ENCODE assay signal across 8 cellular contexts in the genomic region with DNA sequence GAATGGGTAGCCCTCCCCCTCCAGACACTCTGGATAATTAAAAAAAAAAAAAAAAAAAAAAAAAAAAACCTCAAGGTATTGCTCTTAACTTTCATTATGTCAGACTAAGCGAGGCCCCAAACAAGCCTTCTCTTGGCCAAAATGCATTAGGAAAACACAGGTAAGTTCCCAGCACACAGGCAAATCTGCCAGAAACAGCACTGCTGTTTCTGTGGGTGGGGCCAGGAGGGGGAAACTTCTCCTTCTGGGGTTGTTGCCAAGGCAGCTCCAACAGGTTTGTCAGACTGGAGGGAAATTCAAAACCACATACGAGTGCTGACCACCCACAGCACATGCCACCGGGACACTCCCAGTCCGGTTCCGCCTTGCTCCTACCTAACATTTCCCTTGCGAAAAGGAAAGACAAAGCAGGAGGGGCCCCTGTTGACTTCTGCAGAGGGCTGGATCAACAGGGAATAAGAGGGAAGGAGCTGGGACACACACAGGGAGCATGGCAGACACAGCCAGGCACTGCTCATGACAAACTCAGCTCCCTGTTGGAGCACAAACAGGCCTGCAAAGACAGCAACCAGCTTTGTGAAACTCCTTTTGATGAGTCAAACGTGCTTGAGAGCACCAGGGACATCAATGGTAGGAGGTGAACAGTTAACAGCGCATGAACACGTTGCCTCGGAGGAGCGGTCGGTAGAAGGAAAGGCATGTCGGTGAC. TPM values are rescaled to one million over a fixed set of nuclear protein-coding genes. Genes with fewer than 3 reads are reported as not detected.
DNase-seq lines count a peak whose midpoint lies in the region; ATAC-seq, FAIRE-seq and TF ChIP-seq lines count a peak whose summit lies in the region.

No MANE protein-coding gene starts in this region.

- H3K4me3 ChIP-seq in OCI-LY7 (ENCODE audit: low read depth, low read length, poor library complexity, severe bottlenecking): peak overlapping the region; percentile 60
- no peak overlapping the region for H3K4me3 ChIP-seq in right cardiac atrium (ENCODE audit: low read length)
- H3K4me3 ChIP-seq in spleen: peak overlapping the region in 1 of 8 donors; percentile 59

- no peak for TF ChIP-seq CTCF in OCI-LY7 (conservative IDR thresholded peaks at IDR 0.05; ENCODE audit: low read length)
- no peak for TF ChIP-seq CTCF in spleen (IDR thresholded peaks at IDR 0.05 in 8 of 11, conservative IDR thresholded peaks at IDR 0.05 in 3 of 11)

- intact Hi-C loops in OCI-LY7 (cut with micrococcal nuclease; ENCODE audit: unreplicated experiment) (loop anchor here (1.0 kb wide), 1 partner anchor 53 kb away; no protein-coding TSS in a partner anchor), right cardiac atrium (cut with DNase I) (loop anchor here (5.0 to 10.0 kb wide), 3 partner anchors 35 to 55 kb away; partner anchors contain the start of gene MYH9 (in 3 of the 4)), spleen (cut with DNase I; ENCODE audit: low total_unique reads) (loop anchor here (10.0 kb wide), 1 partner anchor 52 kb away; the partner anchor contains the start of gene MYH9)

- POLR2A ChIA-PET in OCI-LY7 (lab: Charles Lee): interaction anchor here (0.6 to 1.3 kb wide), 2 partner anchors 39 to 119 kb away, joined by 3 to 5 read pairs; no protein-coding TSS in a partner anchor

- H3K9me2 ChIP-seq in OCI-LY7 (ENCODE audit: insufficient read depth, low read length): no peaks in the 10 kb centered on the region

- CTCF ChIA-PET in OCI-LY7 (lab: Charles Lee; ENCODE audit: unreplicated experiment): interaction anchor here (1.2 kb wide), 1 partner anchor 31 kb away, joined by 4 read pairs; no protein-coding TSS in a partner anchor

- peaks cover 50% of the 10 kb centered on the region; the same call in 1 of the 2 replicates for H3K79me2 ChIP-seq in OCI-LY7 (ENCODE audit: insufficient read depth, low read depth, low read length)

- DNase-seq in HCEC 1CT (peak; percentile 88), OCI-LY7 (ENCODE audit: low spot score) (peak; percentile 36), right cardiac atrium (peak in 1 of 3 donors; percentile 52), spleen (peak; percentile 77), H54 (ENCODE audit: insufficient read length, low spot score) (no peak), NCI-H82 (lab: John Stamatoyannopoulos, UW) (no peak)
- peak; percentile 45 for DNase-seq in activated T-helper 9 cell treated with anti-CD3 and anti-CD28 coated beads, Interleukin-2, amount 50 U/mL, for 16 hours (ENCODE audit: low read depth)

- H3K27me3 ChIP-seq in right cardiac atrium (ENCODE audit: control insufficient read depth, insufficient read depth) (no peaks in the 10 kb centered on the region), spleen (replicated peaks in 1 of 7) (no peaks in the 10 kb centered on the region)

- BruUV-seq in OCI-LY7 (replicated peaks; lab: Mats Ljungman, UMichigan): no TSS peak

- no peak for ATAC-seq in right cardiac atrium
- no peak for ATAC-seq in HG03159 (IDR thresholded peaks at IDR 0.05; ENCODE audit: unreplicated experiment)

- H3K4me2 ChIP-seq in OCI-LY7 (ENCODE audit: low read length): peak overlapping the region; percentile 87

- TF ChIP-seq POLR2A in spleen (IDR thresholded peaks at IDR 0.05): no peak
- TF ChIP-seq POLR2A in H54 (IDR thresholded peaks at IDR 0.05; ENCODE audit: low read depth, low read length): no peak

- peaks cover 85% of the 10 kb centered on the region for H3K36me3 ChIP-seq in OCI-LY7 (ENCODE audit: insufficient read depth, low read length)
- peaks cover 0 to 89% (median 53%) of the 10 kb centered on the region in 6 donors for H3K36me3 ChIP-seq in spleen

- peak overlapping the region; percentile 89 for H3K27ac ChIP-seq in OCI-LY7 (ENCODE audit: low read depth, low read length, poor library complexity, severe bottlenecking)
- peak overlapping the region; percentile 99 for H3K27ac ChIP-seq in right cardiac atrium (ENCODE audit: low read length)
- H3K27ac ChIP-seq in spleen: peak overlapping the region; percentile 89 to 97 (median 94)

- no peak for FAIRE-seq in H54 (lab: Jason Lieb, UNC)

- H3K9me3 ChIP-seq in OCI-LY7 (ENCODE audit: low read length): no peaks in the 10 kb centered on the region
- no peaks in the 10 kb centered on the region for H3K9me3 ChIP-seq in right cardiac atrium (ENCODE audit: control insufficient read depth, low read length)
- no peaks in the 10 kb centered on the region for H3K9me3 ChIP-seq in spleen

- 38% methylated on average over 13 of the region's 13 CpGs for WGBS in right cardiac atrium
- WGBS in spleen, 5 donors: 24 to 38% (median 26%) methylated on average over 13 of the region's 13 CpGs

- H3K4me1 ChIP-seq in OCI-LY7 (ENCODE audit: insufficient read depth, low read length, poor library complexity, severe bottlenecking) (peaks cover 70% of the 10 kb centered on the region), right cardiac atrium (ENCODE audit: control insufficient read depth, insufficient read depth, low read length) (peaks cover 72% of the 10 kb centered on the region), spleen (peaks cover 100% of the 10 kb centered on the region in 6 donors)

- H2AFZ ChIP-seq in OCI-LY7 (ENCODE audit: low read length): no peak overlapping the region

- no peaks in the 10 kb centered on the region for H4K20me1 ChIP-seq in OCI-LY7 (ENCODE audit: insufficient read depth, low read length)

RNA-seq across cellular contexts. Expression of gene MYH9, which starts 55.0 kb away (rescaled TPM):
- 112 and 133 TPM in 2 replicates for total RNA-seq in OCI-LY7 (2014; rRNA removed; shearing (Covaris generic))
- total RNA-seq in OCI-LY7 (2022): 213 and 223 TPM in 2 replicates
- total RNA-seq in right cardiac atrium: 100 to 1,000 TPM; 140 to 224 (median 163) TPM
- polyA plus RNA-seq in right cardiac atrium: 92.5 TPM
- 1,000 to 10,000 TPM in 4 of 7 donors, 100 to 1,000 TPM in 3; 575 to 1,376 (median 1,013) TPM for total RNA-seq in spleen
- polyA plus RNA-seq in spleen: 100 to 1,000 TPM in 1 of 3 donors, 10 to 100 TPM in 2; 59.8 to 166 (median 71.1) TPM

Comparison
In these comparisons a context has a peak if more than half of its experiments do, and no peak if none do; other contexts are left out.
1. DNase-seq: peak in HCEC 1CT (single experiment), OCI-LY7 (single experiment), activated T-helper 9 cell treated with anti-CD3 and anti-CD28 coated beads, Interleukin-2, amount 50 U/mL, for 16 hours (single experiment) and spleen (single experiment); none in H54 (single experiment) and NCI-H82 (single experiment).
2. Peak in every context shown above with its lines, with median percentiles within 50 percentile points of each other: H3K27ac ChIP-seq.